ENCODE assay signal across 15 cellular contexts in genomic region chr5:1444361-1445189, GRCh38. TPM values are rescaled to one million over a fixed set of nuclear protein-coding genes. Genes with fewer than 3 reads are reported as not detected.
DNase-seq lines count a peak whose midpoint lies in the region; ATAC-seq and TF ChIP-seq lines count a peak whose summit lies in the region.
"Had no signal": no experiment of that assay in that cellular context is flagged by ENCODE, and none has a peak within 500 bp of the region (broad histone marks: within the 10 kb centered on the region; RNA-seq: fewer than 3 reads in every experiment).

No MANE protein-coding gene starts in this region.

- H3K27me3 Mint-ChIP-seq in effector memory CD8-positive, alpha-beta T cell = peaks cover 47 to 84% of the 10 kb centered on the region in 2 donors
- peaks cover 35 to 36% of the 10 kb centered on the region in 2 donors for H3K27me3 Mint-ChIP-seq in natural killer cell treated with Interleukin-12 subunit alpha and Interleukin-12 subunit beta and Interleukin-15 and Interleukin-18, amount 100 ng/mL, for 72 hours

- peaks cover 0 to 16% (median 5%) of the 10 kb centered on the region in 12 donors for H3K4me1 ChIP-seq in heart left ventricle
- H3K4me1 ChIP-seq in right cardiac atrium (ENCODE audit: control insufficient read depth, insufficient read depth, low read length) = no peaks in the 10 kb centered on the region
- H3K4me1 ChIP-seq: HAP-1 had no signal

- no peak for TF ChIP-seq CTCF in heart left ventricle (IDR thresholded peaks at IDR 0.05)

- H3K36me3 Mint-ChIP-seq in effector memory CD8-positive, alpha-beta T cell (ENCODE audit: insufficient read depth) = no peaks in the 10 kb centered on the region
- no peaks in the 10 kb centered on the region for H3K36me3 Mint-ChIP-seq in natural killer cell treated with Interleukin-12 subunit alpha and Interleukin-12 subunit beta and Interleukin-15 and Interleukin-18, amount 100 ng/mL, for 72 hours
- H3K36me3 Mint-ChIP-seq: activated CD4-positive, alpha-beta memory T cell treated with anti-CD3 and anti-CD28 coated beads for 36 hours had no signal

- H3K9me3 Mint-ChIP-seq in effector memory CD8-positive, alpha-beta T cell = peaks cover 6 to 13% of the 10 kb centered on the region in 2 donors
- H3K9me3 Mint-ChIP-seq in natural killer cell treated with Interleukin-12 subunit alpha and Interleukin-12 subunit beta and Interleukin-15 and Interleukin-18, amount 100 ng/mL, for 72 hours = peaks cover 4% of the 10 kb centered on the region

- no peak for ATAC-seq in heart left ventricle
- no peak for ATAC-seq in right cardiac atrium
- ATAC-seq in effector memory CD8-positive, alpha-beta T cell (replicated peaks) = no peak
- ATAC-seq in natural killer cell treated with Interleukin-12 subunit alpha and Interleukin-12 subunit beta and Interleukin-15 and Interleukin-18, amount 100 ng/mL, for 72 hours = no peak
- no peak for ATAC-seq in HG03469 (IDR thresholded peaks at IDR 0.05; ENCODE audit: unreplicated experiment)
- ATAC-seq: esophagus mucosa had no signal

- no peak overlapping the region for H3K27ac Mint-ChIP-seq in effector memory CD8-positive, alpha-beta T cell
- H3K27ac Mint-ChIP-seq in natural killer cell treated with Interleukin-12 subunit alpha and Interleukin-12 subunit beta and Interleukin-15 and Interleukin-18, amount 100 ng/mL, for 72 hours = no peak overlapping the region
- H3K27ac Mint-ChIP-seq: activated CD4-positive, alpha-beta memory T cell treated with anti-CD3 and anti-CD28 coated beads for 36 hours had no signal

- H3K27me3 ChIP-seq in heart left ventricle = peaks cover 24 to 86% (median 70%) of the 10 kb centered on the region in 9 donors
- H3K27me3 ChIP-seq in right cardiac atrium (ENCODE audit: control insufficient read depth, insufficient read depth) = no peaks in the 10 kb centered on the region

- peaks cover 29 to 34% of the 10 kb centered on the region in 2 donors for H3K4me1 Mint-ChIP-seq in effector memory CD8-positive, alpha-beta T cell (ENCODE audit: low read depth in 2 of 2)
- peaks cover 9 to 25% of the 10 kb centered on the region in 2 donors for H3K4me1 Mint-ChIP-seq in natural killer cell treated with Interleukin-12 subunit alpha and Interleukin-12 subunit beta and Interleukin-15 and Interleukin-18, amount 100 ng/mL, for 72 hours (ENCODE audit: low read depth in 2 of 2)

- peaks cover 0 to 8% (median 0%) of the 10 kb centered on the region in 12 donors for H3K9me3 ChIP-seq in heart left ventricle
- H3K9me3 ChIP-seq in right cardiac atrium (ENCODE audit: control insufficient read depth, low read length) = no peaks in the 10 kb centered on the region
- H3K9me3 ChIP-seq: body of pancreas had no signal

- intact Hi-C loops in heart left ventricle (cut with DNase I) = no loop called here
- intact Hi-C loops in right cardiac atrium (cut with DNase I) = no loop called here

- WGBS in heart left ventricle, 4 donors = 7 to 14% (median 10%) methylated on average over 41 to 68 of the region's 68 CpGs
- 9% methylated on average over 68 of the region's 68 CpGs for WGBS in right cardiac atrium

- DNase-seq in heart left ventricle (peak in 1 of 5 donors; percentile 15), right cardiac atrium (no peak), UCSD-AML1 (lab: John Stamatoyannopoulos, UW; ENCODE audit: unreplicated experiment) (no peak), Kasumi-1 (lab: John Stamatoyannopoulos, UW) (no peak)
- no peak for DNase-seq in effector memory CD8-positive, alpha-beta T cell
- no peak for DNase-seq in natural killer cell treated with Interleukin-12 subunit alpha and Interleukin-12 subunit beta and Interleukin-15 and Interleukin-18, amount 100 ng/mL, for 72 hours (ENCODE audit: low spot score)
- DNase-seq in activated naive CD4-positive, alpha-beta T cell treated with Interleukin-2 at 50 U/mL for 16 hours = no peak
- DNase-seq: activated CD4-positive, alpha-beta memory T cell treated with anti-CD3 and anti-CD28 coated beads for 36 hours had no signal

- H3K27ac ChIP-seq in heart left ventricle (no peak overlapping the region), right cardiac atrium (ENCODE audit: low read length) (no peak overlapping the region)
- H3K27ac ChIP-seq: body of pancreas had no signal

- TF ChIP-seq POLR2A in heart left ventricle (IDR thresholded peaks at IDR 0.05) = no peak

- peak overlapping the region; percentile 31 to 66 for H3K4me3 Mint-ChIP-seq in effector memory CD8-positive, alpha-beta T cell
- H3K4me3 Mint-ChIP-seq in natural killer cell treated with Interleukin-12 subunit alpha and Interleukin-12 subunit beta and Interleukin-15 and Interleukin-18, amount 100 ng/mL, for 72 hours = peak overlapping the region; percentile 33
- H3K4me3 Mint-ChIP-seq: activated CD4-positive, alpha-beta memory T cell treated with anti-CD3 and anti-CD28 coated beads for 36 hours had no signal

- H3K36me3 ChIP-seq in heart left ventricle = no peaks in the 10 kb centered on the region
- H3K36me3 ChIP-seq: HAP-1 had no signal

- H3K4me3 ChIP-seq in heart left ventricle (peak overlapping the region in 9 of 12 donors; percentile 7 to 42 (median 20)), right cardiac atrium (ENCODE audit: low read length) (no peak overlapping the region)
- H3K4me3 ChIP-seq: body of pancreas, HAP-1 had no signal

RNA-seq across cellular contexts. Expression of gene SLC6A3, which starts 0.7 kb away (rescaled TPM):
- total RNA-seq in heart left ventricle (under 1 TPM in 3 of 9 donors, not detected in 6; 0.08 to 0.29 (median 0.14) TPM), right cardiac atrium (not detected)
- polyA plus RNA-seq in heart left ventricle (under 1 TPM in 1 of 2 donors, not detected in 1; 0.06 TPM), right cardiac atrium (not detected)
- total RNA-seq in natural killer cell treated with Interleukin-12 subunit alpha and Interleukin-12 subunit beta and Interleukin-15 and Interleukin-18, amount 100 ng/mL, for 72 hours = not detected
- total RNA-seq: activated CD4-positive, alpha-beta memory T cell treated with anti-CD3 and anti-CD28 coated beads for 36 hours; body of pancreas; left colon; M059J; renal cortical epithelial cell had no signal
